Comparison of ENCODE assay signal across 9 cellular contexts in the genomic region with DNA sequence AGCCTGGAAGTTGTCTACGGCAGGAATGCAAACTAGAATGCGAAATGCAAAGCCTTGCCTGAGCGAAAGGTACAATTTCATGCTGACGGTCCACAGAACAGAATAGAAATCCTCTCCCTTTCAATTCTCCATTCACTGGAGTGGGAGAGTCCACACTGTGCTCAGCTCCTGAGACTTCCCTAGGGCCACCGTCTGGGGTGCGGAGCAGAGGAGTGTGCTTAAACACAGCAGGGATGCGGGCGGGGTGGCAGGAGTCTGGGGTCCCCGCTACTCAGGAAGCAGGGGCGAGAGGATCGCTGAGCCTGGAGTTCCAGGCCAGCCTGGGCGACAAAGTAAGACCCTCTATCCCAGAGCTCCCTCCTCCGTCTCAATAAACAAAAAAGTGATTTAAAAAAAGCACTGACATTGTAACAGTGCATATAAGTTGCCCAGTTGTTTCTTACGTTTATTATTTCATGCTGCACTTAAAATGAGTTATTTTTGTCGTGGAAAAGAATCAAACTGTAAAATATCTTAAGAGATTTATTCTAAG. TPM values are rescaled to one million over a fixed set of nuclear protein-coding genes. Genes with fewer than 3 reads are reported as not detected.
DNase-seq lines count a peak whose midpoint lies in the region; ATAC-seq, FAIRE-seq and TF ChIP-seq lines count a peak whose summit lies in the region.
"Had no signal": no experiment of that assay in that cellular context is flagged by ENCODE, and none has a peak within 500 bp of the region (broad histone marks: within the 10 kb centered on the region; RNA-seq: fewer than 3 reads in every experiment).

No MANE protein-coding gene starts in this region.

- WGBS in body of pancreas, 2 donors = 4 to 5% methylated on average over 15 of the region's 15 CpGs

- H3K36me3 ChIP-seq in Karpas-422 (ENCODE audit: insufficient read depth, low read length) = peaks cover 32% of the 10 kb centered on the region
- no peaks in the 10 kb centered on the region for H3K36me3 ChIP-seq in body of pancreas (replicated peaks in 1 of 2; ENCODE audit: insufficient read depth in 1 of 2, low read depth in 2 of 2)
- H3K36me3 ChIP-seq in keratinocyte (ENCODE audit: control insufficient read depth in 2 of 2, extremely low read depth in 1 of 2, insufficient read depth in 2 of 2, low read length in 2 of 2) = peaks cover 0 to 3% of the 10 kb centered on the region in 2 experiments

- H3K27ac Mint-ChIP-seq in stimulated activated effector memory CD8-positive, alpha-beta T cell treated with anti-CD3 and anti-CD28 coated beads, Interleukin-12 subunit alpha, Interleukin-12 subunit beta, amount 100 ng/mL, for 72 hours = peak overlapping the region; percentile 87

- H3K79me2 ChIP-seq in Karpas-422 (ENCODE audit: low read length) (peaks cover 43% of the 10 kb centered on the region), keratinocyte (ENCODE audit: control insufficient read depth, insufficient read depth, low read length) (peaks cover 14% of the 10 kb centered on the region)

- no peak for TF ChIP-seq CTCF in C4-2B (conservative IDR thresholded peaks at IDR 0.05)
- TF ChIP-seq CTCF in body of pancreas (IDR thresholded peaks at IDR 0.05) = no peak
- no peak for TF ChIP-seq CTCF in keratinocyte (optimal IDR thresholded peaks at IDR 0.05 in 1 of 3, IDR thresholded peaks at IDR 0.05 in 1 of 3, conservative IDR thresholded peaks at IDR 0.05 in 1 of 3; ENCODE audit: extremely low read depth in 1 of 3, insufficient read depth in 2 of 3, low read length in 3 of 3)

- H3K4me2 ChIP-seq in Karpas-422 (ENCODE audit: low read depth, low read length, poor library complexity, severe bottlenecking) (peak overlapping the region; percentile 88), keratinocyte (ENCODE audit: control insufficient read depth, extremely low read depth, insufficient read depth, low read depth, low read length) (peak overlapping the region; percentile 90)

- H2AFZ ChIP-seq in Karpas-422 (ENCODE audit: low read length) (peak overlapping the region; percentile 86), keratinocyte (ENCODE audit: control insufficient read depth, low read length) (peak overlapping the region; percentile 93)

- no peaks in the 10 kb centered on the region for H3K9me1 ChIP-seq in keratinocyte (ENCODE audit: control insufficient read depth, extremely low read depth, insufficient read depth, low read length)

- FAIRE-seq in keratinocyte (lab: Jason Lieb, UNC) = no peak

- H3K9me3 Mint-ChIP-seq in stimulated activated effector memory CD8-positive, alpha-beta T cell treated with anti-CD3 and anti-CD28 coated beads, Interleukin-12 subunit alpha, Interleukin-12 subunit beta, amount 100 ng/mL, for 72 hours = peaks cover 2% of the 10 kb centered on the region

- H3K4me3 Mint-ChIP-seq in stimulated activated effector memory CD8-positive, alpha-beta T cell treated with anti-CD3 and anti-CD28 coated beads, Interleukin-12 subunit alpha, Interleukin-12 subunit beta, amount 100 ng/mL, for 72 hours = peak overlapping the region; percentile 90

- H3K4me3 ChIP-seq in Karpas-422 (ENCODE audit: low read length) (peak overlapping the region; percentile 88), body of pancreas (peak overlapping the region; percentile 17 to 21), keratinocyte (ENCODE audit: control insufficient read depth in 2 of 3, extremely low read depth in 1 of 3, insufficient read depth in 2 of 3, low read depth in 1 of 3, low read length in 3 of 3) (peak overlapping the region; percentile 75 to 84 (median 78))

- peak; percentile 18 for ATAC-seq in GM19395 (IDR thresholded peaks at IDR 0.05; ENCODE audit: unreplicated experiment)
- ATAC-seq in body of pancreas = peak; percentile 11
- peak; percentile 14 for ATAC-seq in stimulated activated effector memory CD8-positive, alpha-beta T cell treated with anti-CD3 and anti-CD28 coated beads, Interleukin-12 subunit alpha, Interleukin-12 subunit beta, amount 100 ng/mL, for 72 hours

- H3K9me3 ChIP-seq in Karpas-422 (ENCODE audit: low read length) = peaks cover 31% of the 10 kb centered on the region
- peaks cover 0 to 19% (median 0%) of the 10 kb centered on the region in 3 donors for H3K9me3 ChIP-seq in body of pancreas
- peaks cover 6% of the 10 kb centered on the region for H3K9me3 ChIP-seq in keratinocyte (ENCODE audit: control insufficient read depth, low read depth, low read length)

- intact Hi-C loops in body of pancreas (cut with DNase I) = no loop called here

- H3K4me1 ChIP-seq in Karpas-422 (ENCODE audit: low read length) = peaks cover 17% of the 10 kb centered on the region
- peaks cover 22% of the 10 kb centered on the region for H3K4me1 ChIP-seq in body of pancreas
- H3K4me1 ChIP-seq in keratinocyte (ENCODE audit: control insufficient read depth, extremely low read depth, insufficient read depth, low read length) = peaks cover 11% of the 10 kb centered on the region

- no peak for TF ChIP-seq POLR2A in body of pancreas (IDR thresholded peaks at IDR 0.05)

- H3K9me2 ChIP-seq in Karpas-422 (replicated peaks; ENCODE audit: insufficient read depth, low read length) = no peaks in the 10 kb centered on the region

- H3K9ac ChIP-seq in Karpas-422 (ENCODE audit: low read length) = peak overlapping the region; percentile 65
- H3K9ac ChIP-seq in keratinocyte (ENCODE audit: control insufficient read depth, extremely low read depth, insufficient read depth, low read length) = peak overlapping the region; percentile 62

- H4K20me1 ChIP-seq in Karpas-422 (ENCODE audit: insufficient read depth, low read depth, low read length) (no peaks in the 10 kb centered on the region), keratinocyte (ENCODE audit: control insufficient read depth, extremely low read depth, insufficient read depth, low read length) (no peaks in the 10 kb centered on the region)

- DNase-seq in Karpas-422 (no peak), body of pancreas (peak in 3 of 4 donors; percentile 18 to 25 (median 21)), keratinocyte (ENCODE audit: low read depth, low spot score) (no peak), SIG-M5 (lab: John Stamatoyannopoulos, UW) (no peak), GM19238 (ENCODE audit: insufficient read length, low spot score) (no peak)
- no peak for DNase-seq in stimulated activated effector memory CD8-positive, alpha-beta T cell treated with anti-CD3 and anti-CD28 coated beads, Interleukin-12 subunit alpha, Interleukin-12 subunit beta, amount 100 ng/mL, for 72 hours (ENCODE audit: low spot score in 2 of 2)

- H3K27ac ChIP-seq in C4-2B (peak overlapping the region; percentile 86), Karpas-422 (ENCODE audit: low read length) (no peak overlapping the region), body of pancreas (peak overlapping the region; percentile 63 to 86 (median 76)), keratinocyte (ENCODE audit: control insufficient read depth, insufficient read depth, low read length) (peak overlapping the region; percentile 33)

- no peaks in the 10 kb centered on the region for H3K36me3 Mint-ChIP-seq in stimulated activated effector memory CD8-positive, alpha-beta T cell treated with anti-CD3 and anti-CD28 coated beads, Interleukin-12 subunit alpha, Interleukin-12 subunit beta, amount 100 ng/mL, for 72 hours

- dilution Hi-C loops in keratinocyte (cut with MboI; ENCODE audit: extremely low pct_ligation_motif_present, low sequenced_read_pairs) = no loop called here

- H3K27me3 ChIP-seq in Karpas-422 (ENCODE audit: low read length) = 0 out of 2 replicates have a peak, but pooled peaks cover 6% of the 10 kb centered on the region
- no peaks in the 10 kb centered on the region for H3K27me3 ChIP-seq in body of pancreas
- H3K27me3 ChIP-seq in keratinocyte (ENCODE audit: control insufficient read depth, extremely low read depth, insufficient read depth, low read length) = no peaks in the 10 kb centered on the region

- peaks cover 33% of the 10 kb centered on the region for H3K4me1 Mint-ChIP-seq in stimulated activated effector memory CD8-positive, alpha-beta T cell treated with anti-CD3 and anti-CD28 coated beads, Interleukin-12 subunit alpha, Interleukin-12 subunit beta, amount 100 ng/mL, for 72 hours

RNA-seq across cellular contexts. Expression of a gene that starts 0.6 kb away (rescaled TPM):
- total RNA-seq in Karpas-422 (2014; rRNA removed; shearing (Covaris generic); ENCODE audit: low replicate concordance) = 15.2 and 20.0 TPM in 2 replicates
- total RNA-seq in body of pancreas = 1 to 10 TPM; 4.9 to 7.5 TPM
- polyA plus RNA-seq in keratinocyte = 2.1 to 5.1 TPM (median 4.3 TPM) in 3 replicates
- polyA plus RNA-seq in keratinocyte (2011; ENCODE audit: low read depth) = 1.8 TPM
- polyA plus RNA-seq in keratinocyte (2011; cell fraction: cytosol; rRNA removed) = 2.0 and 4.7 TPM in 2 replicates
- polyA plus RNA-seq in keratinocyte (2011; cell fraction: nucleus; rRNA removed) = 4.3 and 5.0 TPM in 2 replicates
- 3.7 and 5.9 TPM in 2 replicates for polyA plus RNA-seq in keratinocyte (2012; ENCODE audit: low replicate concordance)
- polyA minus RNA-seq in keratinocyte = 2.3 to 8.5 TPM (median 5.1 TPM) in 3 replicates
- polyA minus RNA-seq in keratinocyte (2011; cell fraction: cytosol; rRNA and poly(A)+ RNA removed) = 7.3 TPM
- 3.0 and 9.2 TPM in 2 replicates for polyA minus RNA-seq in keratinocyte (2011; cell fraction: nucleus; rRNA and poly(A)+ RNA removed)

RNA-seq across cellular contexts. Expression of a gene that starts 40.1 kb away (rescaled TPM):
- 6.0 and 10.5 TPM in 2 replicates for total RNA-seq in Karpas-422 (2014; rRNA removed; shearing (Covaris generic); ENCODE audit: low replicate concordance)
- total RNA-seq in body of pancreas = 1 to 10 TPM; 6.3 to 6.7 TPM
- polyA plus RNA-seq in keratinocyte = 2.0 to 3.1 TPM (median 2.2 TPM) in 3 replicates
- 2.4 TPM for polyA plus RNA-seq in keratinocyte (2011; ENCODE audit: low read depth)
- 0.81 and 2.1 TPM in 2 replicates for polyA plus RNA-seq in keratinocyte (2011; cell fraction: cytosol; rRNA removed)
- polyA plus RNA-seq in keratinocyte (2011; cell fraction: nucleus; rRNA removed) = 3.5 and 3.9 TPM in 2 replicates
- 2.7 TPM in 2 replicates for polyA plus RNA-seq in keratinocyte (2012; ENCODE audit: low replicate concordance)
- polyA minus RNA-seq in keratinocyte = 0.79 to 8.3 TPM (median 4.1 TPM) in 3 replicates
- polyA minus RNA-seq in keratinocyte (2011; cell fraction: cytosol; rRNA and poly(A)+ RNA removed) = 2.5 TPM
- polyA minus RNA-seq in keratinocyte (2011; cell fraction: nucleus; rRNA and poly(A)+ RNA removed) = 3.5 and 7.8 TPM in 2 replicates

RNA-seq across cellular contexts. Expression of a gene that starts 50.4 kb away (rescaled TPM):
- 0.52 and 2.7 TPM in 2 replicates for total RNA-seq in Karpas-422 (2014; rRNA removed; shearing (Covaris generic); ENCODE audit: low replicate concordance)
- not detected for total RNA-seq in body of pancreas
- polyA plus RNA-seq in keratinocyte = not detected in 3 replicates
- not detected for polyA plus RNA-seq in keratinocyte (2011; ENCODE audit: low read depth)
- not detected in 2 replicates for polyA plus RNA-seq in keratinocyte (2011; cell fraction: cytosol; rRNA removed)
- not detected in 2 replicates for polyA plus RNA-seq in keratinocyte (2011; cell fraction: nucleus; rRNA removed)
- polyA plus RNA-seq in keratinocyte (2012; ENCODE audit: low replicate concordance) = not detected in 2 replicates
- not detected in 3 replicates for polyA minus RNA-seq in keratinocyte
- not detected for polyA minus RNA-seq in keratinocyte (2011; cell fraction: cytosol; rRNA and poly(A)+ RNA removed)
- polyA minus RNA-seq in keratinocyte (2011; cell fraction: nucleus; rRNA and poly(A)+ RNA removed) = not detected in 2 replicates
- total RNA-seq: M059J had no signal

Comparison
In these comparisons a context has a peak if more than half of its experiments do, and no peak if none do; other contexts are left out.
1. DNase-seq: peak in body of pancreas (3 of 4); none in Karpas-422 (single experiment), keratinocyte (single experiment), stimulated activated effector memory CD8-positive, alpha-beta T cell treated with anti-CD3 and anti-CD28 coated beads, Interleukin-12 subunit alpha, Interleukin-12 subunit beta, amount 100 ng/mL, for 72 hours (0 of 2), SIG-M5 (single experiment) and GM19238 (single experiment).
2. H3K4me3 ChIP-seq: peak in every context shown above with its lines; median percentile 88 in Karpas-422; 78 in keratinocyte; 19 in body of pancreas.
3. Peak in every context shown above with its lines, with median percentiles within 50 percentile points of each other: ATAC-seq.